Comparison of ENCODE assay signal across 1 cellular context in the genomic region with DNA sequence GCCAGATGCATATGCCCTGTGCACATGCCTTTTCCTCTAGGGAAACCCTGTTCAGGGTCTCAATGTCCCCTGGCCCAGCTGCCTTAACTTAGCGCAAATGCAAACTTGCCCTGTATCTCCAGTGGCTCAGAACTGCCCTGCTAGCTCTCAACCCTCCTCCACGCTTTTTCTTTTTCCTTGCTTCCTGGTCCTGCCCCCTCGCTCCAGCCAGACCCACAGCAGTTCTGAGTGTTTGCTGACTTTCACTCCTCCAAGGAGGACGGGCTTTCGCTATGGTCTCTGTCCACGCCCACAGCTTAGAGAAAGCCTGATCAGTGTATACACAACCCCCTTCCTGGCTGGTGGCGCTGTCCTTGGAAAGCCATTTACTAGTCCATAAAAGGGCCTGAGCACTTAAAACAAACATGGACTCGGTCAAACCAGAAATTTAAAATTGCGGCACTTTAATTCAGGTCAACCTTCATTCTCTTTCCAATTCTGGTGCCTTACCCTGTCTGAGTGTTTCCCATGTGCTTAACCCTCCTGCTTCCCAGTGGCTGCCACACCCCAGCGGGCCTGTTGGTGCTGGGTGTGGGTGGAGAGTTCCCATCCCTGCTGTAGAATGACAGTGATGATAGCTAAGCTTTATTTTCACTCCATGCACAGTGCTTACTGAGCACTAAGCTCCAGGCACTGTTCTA.
TF ChIP-seq lines count a peak whose summit lies in the region.

No MANE protein-coding gene starts in this region.

TF ChIP-seq in A549, 52 proteins besides CTCF, POLR2A, EP300 and RAD21 (continued from another document):
- TF ChIP-seq, protein P1, sequence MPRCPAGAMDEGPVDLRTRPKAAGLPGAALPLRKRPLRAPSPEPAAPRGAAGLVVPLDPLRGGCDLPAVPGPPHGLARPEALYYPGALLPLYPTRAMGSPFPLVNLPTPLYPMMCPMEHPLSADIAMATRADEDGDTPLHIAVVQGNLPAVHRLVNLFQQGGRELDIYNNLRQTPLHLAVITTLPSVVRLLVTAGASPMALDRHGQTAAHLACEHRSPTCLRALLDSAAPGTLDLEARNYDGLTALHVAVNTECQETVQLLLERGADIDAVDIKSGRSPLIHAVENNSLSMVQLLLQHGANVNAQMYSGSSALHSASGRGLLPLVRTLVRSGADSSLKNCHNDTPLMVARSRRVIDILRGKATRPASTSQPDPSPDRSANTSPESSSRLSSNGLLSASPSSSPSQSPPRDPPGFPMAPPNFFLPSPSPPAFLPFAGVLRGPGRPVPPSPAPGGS (IDR thresholded peaks at IDR 0.05) = no peak
- no peak for TF ChIP-seq ESRRA (IDR thresholded peaks at IDR 0.05; ENCODE audit: borderline replicate concordance, low read length)
- no peak for TF ChIP-seq RFX5 (IDR thresholded peaks at IDR 0.05)
- no peak for TF ChIP-seq NFE2L2 (conservative IDR thresholded peaks at IDR 0.05; ENCODE audit: low read length)
- no peak for TF ChIP-seq ZC3H11A (IDR thresholded peaks at IDR 0.05)
TF ChIP-seq in A549: peak in this region for 0.
